ENCODE assay signal across 17 cellular contexts in genomic region chr10:79026806-79027146, GRCh38. TPM values are rescaled to one million over a fixed set of nuclear protein-coding genes. Genes with fewer than 3 reads are reported as not detected.
DNase-seq lines count a peak whose midpoint lies in the region; ATAC-seq and TF ChIP-seq lines count a peak whose summit lies in the region.
"Had no signal": no experiment of that assay in that cellular context is flagged by ENCODE, and none has a peak within 500 bp of the region (broad histone marks: within the 10 kb centered on the region; RNA-seq: fewer than 3 reads in every experiment).

No MANE protein-coding gene starts in this region.

- no peaks in the 10 kb centered on the region for H3K36me3 ChIP-seq in transverse colon
- H3K36me3 ChIP-seq in body of pancreas (replicated peaks in 1 of 2; ENCODE audit: insufficient read depth in 1 of 2, low read depth in 2 of 2) = no peaks in the 10 kb centered on the region

- in situ Hi-C loops in transverse colon (cut with MboI; ENCODE audit: low pct_ligation_motif_present in 1 of 4, low pct_unique_long_range_greater_than_20kb in 1 of 4, low sequenced_read_pairs in 3 of 4) = no loop called here

- intact Hi-C loops in activated CD8-positive, alpha-beta T cell treated with anti-CD3 and anti-CD28 coated beads for 36 hours (cut with micrococcal nuclease) = no loop called here
- intact Hi-C loops in transverse colon (cut with DNase I; ENCODE audit: low total_unique reads) (no loop called here), body of pancreas (cut with DNase I) (no loop called here)

- no peak for ATAC-seq in activated CD8-positive, alpha-beta T cell treated with anti-CD3 and anti-CD28 coated beads for 36 hours
- ATAC-seq in activated CD8-positive, alpha-beta T cell treated with anti-CD3 and anti-CD28 coated beads, Interleukin-2, amount 10 ng/mL, durations not matched to agents 7 days and 5 days = no peak
- no peak for ATAC-seq in stimulated activated effector memory CD8-positive, alpha-beta T cell treated with anti-CD3 and anti-CD28 coated beads, Interleukin-12 subunit alpha, Interleukin-12 subunit beta, amount 100 ng/mL, for 72 hours
- ATAC-seq in HG03432 (IDR thresholded peaks at IDR 0.05; ENCODE audit: unreplicated experiment) = no peak
- ATAC-seq in body of pancreas = no peak
- ATAC-seq: HCT116 had no signal

- no peak for TF ChIP-seq EP300 in transverse colon (IDR thresholded peaks at IDR 0.05; ENCODE audit: low read depth)

- no peaks in the 10 kb centered on the region for H3K9me3 Mint-ChIP-seq in activated CD8-positive, alpha-beta T cell treated with anti-CD3 and anti-CD28 coated beads for 36 hours
- no peaks in the 10 kb centered on the region for H3K9me3 Mint-ChIP-seq in activated CD8-positive, alpha-beta T cell treated with anti-CD3 and anti-CD28 coated beads, Interleukin-2, amount 10 ng/mL, durations not matched to agents 7 days and 5 days (ENCODE audit: insufficient read depth)
- no peaks in the 10 kb centered on the region for H3K9me3 Mint-ChIP-seq in brain
- H3K9me3 Mint-ChIP-seq in stimulated activated effector memory CD8-positive, alpha-beta T cell treated with anti-CD3 and anti-CD28 coated beads, Interleukin-12 subunit alpha, Interleukin-12 subunit beta, amount 100 ng/mL, for 72 hours = no peaks in the 10 kb centered on the region

- H3K4me1 Mint-ChIP-seq in activated CD8-positive, alpha-beta T cell treated with anti-CD3 and anti-CD28 coated beads for 36 hours (ENCODE audit: low read depth) = peaks cover 41% of the 10 kb centered on the region
- peaks cover 29% of the 10 kb centered on the region for H3K4me1 Mint-ChIP-seq in activated CD8-positive, alpha-beta T cell treated with anti-CD3 and anti-CD28 coated beads, Interleukin-2, amount 10 ng/mL, durations not matched to agents 7 days and 5 days (ENCODE audit: low read depth)
- peaks cover 59% of the 10 kb centered on the region for H3K4me1 Mint-ChIP-seq in brain
- peaks cover 60% of the 10 kb centered on the region for H3K4me1 Mint-ChIP-seq in stimulated activated effector memory CD8-positive, alpha-beta T cell treated with anti-CD3 and anti-CD28 coated beads, Interleukin-12 subunit alpha, Interleukin-12 subunit beta, amount 100 ng/mL, for 72 hours

- peak overlapping the region; percentile 63 for H3K27ac Mint-ChIP-seq in activated CD8-positive, alpha-beta T cell treated with anti-CD3 and anti-CD28 coated beads for 36 hours
- H3K27ac Mint-ChIP-seq in activated CD8-positive, alpha-beta T cell treated with anti-CD3 and anti-CD28 coated beads, Interleukin-2, amount 10 ng/mL, durations not matched to agents 7 days and 5 days = no peak overlapping the region
- H3K27ac Mint-ChIP-seq in brain = peak overlapping the region in 3 of 5 experiments; percentile 17 to 57 (median 52)
- no peak overlapping the region for H3K27ac Mint-ChIP-seq in stimulated activated effector memory CD8-positive, alpha-beta T cell treated with anti-CD3 and anti-CD28 coated beads, Interleukin-12 subunit alpha, Interleukin-12 subunit beta, amount 100 ng/mL, for 72 hours

- no peaks in the 10 kb centered on the region for H3K4me1 ChIP-seq in transverse colon
- H3K4me1 ChIP-seq in body of pancreas = peaks cover 40% of the 10 kb centered on the region

- POLR2A ChIA-PET in activated CD8-positive, alpha-beta T cell treated with anti-CD3 and anti-CD28 coated beads for 36 hours (lab: Charles Lee) = interaction anchor here (0.7 to 1.2 kb wide), 3 partner anchors 12 to 566 kb away, joined by 3 read pairs; no protein-coding TSS in a partner anchor
- POLR2A ChIA-PET in activated CD8-positive, alpha-beta T cell treated with anti-CD3 and anti-CD28 coated beads, Interleukin-2, amount 10 ng/mL, durations not matched to agents 7 days and 5 days (lab: Charles Lee) = no interaction called here

- H3K27me3 ChIP-seq in transverse colon (no peaks in the 10 kb centered on the region), body of pancreas (no peaks in the 10 kb centered on the region)

- no peak overlapping the region for H3K4me3 Mint-ChIP-seq in activated CD8-positive, alpha-beta T cell treated with anti-CD3 and anti-CD28 coated beads for 36 hours
- no peak overlapping the region for H3K4me3 Mint-ChIP-seq in activated CD8-positive, alpha-beta T cell treated with anti-CD3 and anti-CD28 coated beads, Interleukin-2, amount 10 ng/mL, durations not matched to agents 7 days and 5 days
- no peak overlapping the region for H3K4me3 Mint-ChIP-seq in brain
- peak overlapping the region; percentile 39 for H3K4me3 Mint-ChIP-seq in stimulated activated effector memory CD8-positive, alpha-beta T cell treated with anti-CD3 and anti-CD28 coated beads, Interleukin-12 subunit alpha, Interleukin-12 subunit beta, amount 100 ng/mL, for 72 hours

- TF ChIP-seq POLR2A in transverse colon (IDR thresholded peaks at IDR 0.05) (no peak), body of pancreas (IDR thresholded peaks at IDR 0.05) (no peak)

- no peak overlapping the region for H3K4me3 ChIP-seq in transverse colon
- no peak overlapping the region for H3K4me3 ChIP-seq in body of pancreas
- H3K4me3 ChIP-seq: GM12878 had no signal

- CTCF ChIA-PET in activated CD8-positive, alpha-beta T cell treated with anti-CD3 and anti-CD28 coated beads for 36 hours (lab: Charles Lee) = no interaction called here
- CTCF ChIA-PET in activated CD8-positive, alpha-beta T cell treated with anti-CD3 and anti-CD28 coated beads, Interleukin-2, amount 10 ng/mL, durations not matched to agents 7 days and 5 days (lab: Charles Lee) = no interaction called here

- H3K9me3 ChIP-seq in transverse colon = no peaks in the 10 kb centered on the region
- no peaks in the 10 kb centered on the region for H3K9me3 ChIP-seq in body of pancreas

- no peak for TF ChIP-seq CTCF in activated CD8-positive, alpha-beta T cell treated with anti-CD3 and anti-CD28 coated beads for 36 hours (IDR thresholded peaks at IDR 0.05)
- TF ChIP-seq CTCF in brain (conservative IDR thresholded peaks at IDR 0.05) = no peak
- TF ChIP-seq CTCF in transverse colon (IDR thresholded peaks at IDR 0.05) = no peak
- TF ChIP-seq CTCF in body of pancreas (IDR thresholded peaks at IDR 0.05) = no peak

- WGBS in transverse colon (ENCODE audit: low coverage in 1 of 2), 2 donors = 98 to 100% methylated on average over 2 to 3 of the region's 3 CpGs
- 86 to 89% methylated on average over 3 of the region's 3 CpGs for WGBS in body of pancreas, 2 donors

- no peaks in the 10 kb centered on the region for H3K36me3 Mint-ChIP-seq in activated CD8-positive, alpha-beta T cell treated with anti-CD3 and anti-CD28 coated beads for 36 hours (ENCODE audit: low read depth)
- H3K36me3 Mint-ChIP-seq in activated CD8-positive, alpha-beta T cell treated with anti-CD3 and anti-CD28 coated beads, Interleukin-2, amount 10 ng/mL, durations not matched to agents 7 days and 5 days (ENCODE audit: low read depth) = no peaks in the 10 kb centered on the region
- no peaks in the 10 kb centered on the region for H3K36me3 Mint-ChIP-seq in brain
- H3K36me3 Mint-ChIP-seq in stimulated activated effector memory CD8-positive, alpha-beta T cell treated with anti-CD3 and anti-CD28 coated beads, Interleukin-12 subunit alpha, Interleukin-12 subunit beta, amount 100 ng/mL, for 72 hours = peaks cover 14% of the 10 kb centered on the region

- DNase-seq in activated CD8-positive, alpha-beta T cell treated with anti-CD3 and anti-CD28 coated beads for 36 hours = no peak
- DNase-seq in activated CD8-positive, alpha-beta T cell treated with anti-CD3 and anti-CD28 coated beads, Interleukin-2, amount 10 ng/mL, durations not matched to agents 7 days and 5 days = no peak
- DNase-seq in mesenteric fat pad (ENCODE audit: low spot score) (peak; percentile 41), transverse colon (no peak), body of pancreas (no peak)
- no peak for DNase-seq in stimulated activated effector memory CD8-positive, alpha-beta T cell treated with anti-CD3 and anti-CD28 coated beads, Interleukin-12 subunit alpha, Interleukin-12 subunit beta, amount 100 ng/mL, for 72 hours (ENCODE audit: low spot score in 2 of 2)
- DNase-seq: DMS 273 treated with DMSO at 0.1 percent for 48 hours, GDM1, MV-4-11, NCI-H1930, NCI-H2171, NCI-H446 had no signal

- H3K27me3 Mint-ChIP-seq in activated CD8-positive, alpha-beta T cell treated with anti-CD3 and anti-CD28 coated beads for 36 hours = no peaks in the 10 kb centered on the region
- H3K27me3 Mint-ChIP-seq in activated CD8-positive, alpha-beta T cell treated with anti-CD3 and anti-CD28 coated beads, Interleukin-2, amount 10 ng/mL, durations not matched to agents 7 days and 5 days (ENCODE audit: low read depth) = peaks cover 2% of the 10 kb centered on the region
- peaks cover 9% of the 10 kb centered on the region for H3K27me3 Mint-ChIP-seq in brain

- no peak overlapping the region for H3K27ac ChIP-seq in transverse colon
- H3K27ac ChIP-seq in body of pancreas = peak overlapping the region in 2 of 4 donors; percentile 56 to 64
- H3K27ac ChIP-seq: RWPE1 had no signal

RNA-seq across cellular contexts. Expression of gene ZMIZ1, which starts 42.0 kb away (rescaled TPM):
- total RNA-seq in activated CD8-positive, alpha-beta T cell treated with anti-CD3 and anti-CD28 coated beads for 36 hours = 10 to 100 TPM; 46.5 to 52.2 TPM
- 10 to 100 TPM; 39.9 to 40.6 TPM for total RNA-seq in activated CD8-positive, alpha-beta T cell treated with anti-CD3 and anti-CD28 coated beads, Interleukin-2, amount 10 ng/mL, durations not matched to agents 7 days and 5 days
- polyA plus RNA-seq in brain (ENCODE audit: insufficient read depth, low read depth, low replicate concordance) = 90.5 TPM
- total RNA-seq in mesenteric fat pad = 81.1 TPM
- total RNA-seq in transverse colon = 100 to 1,000 TPM in 1 of 4 donors, 10 to 100 TPM in 3; 32.0 to 108 (median 63.0) TPM
- total RNA-seq in body of pancreas = 10 to 100 TPM; 27.2 to 42.2 TPM

Comparison
In these comparisons a context has a peak if more than half of its experiments do, and no peak if none do; other contexts are left out.
1. H3K27ac Mint-ChIP-seq: peak in activated CD8-positive, alpha-beta T cell treated with anti-CD3 and anti-CD28 coated beads for 36 hours (single experiment) and brain (3 of 5); none in activated CD8-positive, alpha-beta T cell treated with anti-CD3 and anti-CD28 coated beads, Interleukin-2, amount 10 ng/mL, durations not matched to agents 7 days and 5 days (single experiment) and stimulated activated effector memory CD8-positive, alpha-beta T cell treated with anti-CD3 and anti-CD28 coated beads, Interleukin-12 subunit alpha, Interleukin-12 subunit beta, amount 100 ng/mL, for 72 hours (single experiment).